21 cellular contexts compared by ENCODE assay signal in genomic region chr5:110996742-110997141, GRCh38.
DNase-seq lines count a peak whose midpoint lies in the region; ATAC-seq, FAIRE-seq and TF ChIP-seq lines count a peak whose summit lies in the region.
"Had no signal": no experiment of that assay in that cellular context is flagged by ENCODE, and none has a peak within 500 bp of the region (broad histone marks: within the 10 kb centered on the region; RNA-seq: fewer than 3 reads in every experiment).

No MANE protein-coding gene starts in this region.

- H3K36me3 ChIP-seq in HEK293 (ENCODE audit: control insufficient read depth in 2 of 2, insufficient read depth in 1 of 2, low read length in 2 of 2) (no peaks in the 10 kb centered on the region), K562 (ENCODE audit: control insufficient read depth, insufficient read depth, low read length) (no peaks in the 10 kb centered on the region)
- H3K36me3 ChIP-seq: BLaER1 treated with 17β-estradiol and CSF1 and Interleukin-3, amounts not matched to agents 10 nM and 100 nM had no signal

- no peak overlapping the region for H3K9ac ChIP-seq in K562 (ENCODE audit: insufficient read depth in 1 of 2, low read depth in 2 of 2, low read length in 2 of 2)
- H3K9ac ChIP-seq: BLaER1 treated with 17β-estradiol and CSF1 and Interleukin-3, amounts not matched to agents 10 nM and 100 nM had no signal

- no peak for TF ChIP-seq EP300 in A549 (IDR thresholded peaks at IDR 0.05)
- TF ChIP-seq EP300 in K562 (IDR thresholded peaks at IDR 0.05; ENCODE audit: low read length): no peak

- no peak for FAIRE-seq in A549 (lab: Jason Lieb, UNC)
- no peak for FAIRE-seq in K562 (lab: Jason Lieb, UNC)
- FAIRE-seq: A204.1, D721Med, G401.6, GM12891, GM19239 had no signal

- intact Hi-C loops in K562 (cut with micrococcal nuclease): no loop called here

- DNase-seq in A549 (ENCODE audit: low read depth in 1 of 2, low spot score in 1 of 2): no peak
- DNase-seq in K562 (ENCODE audit: extremely low read depth in 1 of 4, low spot score in 3 of 4): no peak
- DNase-seq in substantia nigra (lab: John Stamatoyannopoulos, UW): no peak
- no peak for DNase-seq in cerebellar nuclear complex (lab: John Stamatoyannopoulos, UW)
- DNase-seq: 8988T; AML-193; Caco-2; Calu3; CD4-positive, alpha-beta T cell; CD8-positive, alpha-beta T cell; DMS79 treated with DMSO at 0.1 percent for 48 hours; GF-D8 had no signal

- H3K4me1 ChIP-seq in A549 (no peaks in the 10 kb centered on the region), HEK293 (ENCODE audit: control insufficient read depth, insufficient read depth, low read length) (no peaks in the 10 kb centered on the region), K562 (replicated peaks in 1 of 2; ENCODE audit: control insufficient read depth in 2 of 2, insufficient read depth in 2 of 2, low read length in 2 of 2) (no peaks in the 10 kb centered on the region)
- H3K4me1 ChIP-seq: BLaER1 treated with 17β-estradiol and CSF1 and Interleukin-3, amounts not matched to agents 10 nM and 100 nM; Caco-2 had no signal

- CTCF ChIA-PET in A549 (lab: Yijun Ruan, JAX) (no interaction called here), HEK293 (lab: Yijun Ruan, JAX) (no interaction called here), K562 (lab: Yijun Ruan, JAX; ENCODE audit: low intra/inter-chr PET ratio) (no interaction called here)

- TF ChIP-seq POLR2A in A549 (IDR thresholded peaks at IDR 0.05; ENCODE audit: low read length): no peak
- no peak for TF ChIP-seq POLR2A in K562 (conservative IDR thresholded peaks at IDR 0.05)

- no peak overlapping the region for H3K27ac ChIP-seq in A549
- no peak overlapping the region for H3K27ac ChIP-seq in HEK293 (ENCODE audit: extremely low read depth, low read depth, low read length)
- H3K27ac ChIP-seq in K562 (ENCODE audit: extremely low read depth, low read depth, low read length): no peak overlapping the region
- no peak overlapping the region for H3K27ac ChIP-seq in substantia nigra (ENCODE audit: low read depth, low read length, poor library complexity, severe bottlenecking)
- H3K27ac ChIP-seq: BLaER1 treated with 17β-estradiol and CSF1 and Interleukin-3, amounts not matched to agents 10 nM and 100 nM; C4-2B had no signal

- TF ChIP-seq RAD21 in A549 (conservative IDR thresholded peaks at IDR 0.05 in 1 of 2, IDR thresholded peaks at IDR 0.05 in 1 of 2) (no peak), K562 (CRISPR knock-in tag; conservative IDR thresholded peaks at IDR 0.05 in 1 of 2, IDR thresholded peaks at IDR 0.05 in 1 of 2) (no peak)

- no peaks in the 10 kb centered on the region for H3K9me1 ChIP-seq in K562 (ENCODE audit: control insufficient read depth, insufficient read depth, low read length)

- WGBS in A549 (ENCODE audit: missing lambda C conversion rate): 0% methylated on average over 2 of the region's 2 CpGs
- WGBS in K562 (ENCODE audit: insufficient coverage, low coverage, missing lambda C conversion rate): 0% methylated on average over 2 of the region's 2 CpGs

- H2AFZ ChIP-seq in K562 (ENCODE audit: low read depth, low read length): no peak overlapping the region

- H3K27me3 ChIP-seq in K562 (ENCODE audit: control insufficient read depth in 2 of 2, insufficient read depth in 2 of 2, low read length in 2 of 2): no peaks in the 10 kb centered on the region
- H3K27me3 ChIP-seq: BLaER1 treated with 17β-estradiol and CSF1 and Interleukin-3, amounts not matched to agents 10 nM and 100 nM had no signal

- H3K9me3 ChIP-seq in A549 (no peaks in the 10 kb centered on the region), HEK293 (ENCODE audit: control insufficient read depth, insufficient read depth, low read depth, low read length) (no peaks in the 10 kb centered on the region), K562 (replicated peaks; ENCODE audit: control insufficient read depth, insufficient read depth, low read depth, low read length) (no peaks in the 10 kb centered on the region)
- H3K9me3 ChIP-seq: Caco-2 had no signal

- TF ChIP-seq CTCF in A549 (IDR thresholded peaks at IDR 0.05) (no peak), HEK293 (tag by site-specific recombination; IDR thresholded peaks at IDR 0.05) (no peak), K562 (IDR thresholded peaks at IDR 0.05 in 2 of 3, conservative IDR thresholded peaks at IDR 0.05 in 1 of 3; ENCODE audit: insufficient read depth in 2 of 3, low read depth in 1 of 3, low read length in 3 of 3) (no peak)

- H4K20me1 ChIP-seq in K562 (replicated peaks; ENCODE audit: control insufficient read depth, insufficient read depth, low read length): no peaks in the 10 kb centered on the region
- H4K20me1 ChIP-seq: BLaER1 treated with 17β-estradiol and CSF1 and Interleukin-3, amounts not matched to agents 10 nM and 100 nM had no signal

- no peaks in the 10 kb centered on the region for H3K79me2 ChIP-seq in K562 (ENCODE audit: control insufficient read depth, insufficient read depth, low read length)

- in situ Hi-C loops in K562 (cut with MboI): no loop called here

- no peak for ATAC-seq in A549
- ATAC-seq in K562: no peak
- no peak for ATAC-seq in HG03457 (IDR thresholded peaks at IDR 0.05; ENCODE audit: unreplicated experiment)
- ATAC-seq: CD8-positive, alpha-beta T cell had no signal

- H3K4me3 ChIP-seq in A549 (no peak overlapping the region), HEK293 (ENCODE audit: low read depth, low read length) (no peak overlapping the region), K562 (no peak overlapping the region)
- H3K4me3 ChIP-seq: BLaER1 treated with 17β-estradiol and CSF1 and Interleukin-3, amounts not matched to agents 10 nM and 100 nM had no signal

- POLR2A ChIA-PET in A549 (lab: Yijun Ruan, JAX): no interaction called here
- POLR2A ChIA-PET in HEK293 (lab: Yijun Ruan, JAX): no interaction called here
- POLR2A ChIA-PET in K562 (lab: Yijun Ruan, JAX): no interaction called here

- no TSS peak for BruUV-seq in K562 (replicated peaks; lab: Mats Ljungman, UMichigan)

- no peak overlapping the region for H3K4me2 ChIP-seq in A549
- H3K4me2 ChIP-seq in K562 (ENCODE audit: insufficient read depth, low read length): no peak overlapping the region
- H3K4me2 ChIP-seq: BLaER1 treated with 17β-estradiol and CSF1 and Interleukin-3, amounts not matched to agents 10 nM and 100 nM had no signal

TF ChIP-seq in A549, 52 proteins besides CTCF, POLR2A, EP300 and RAD21:
- TF ChIP-seq NFE2L2 (conservative IDR thresholded peaks at IDR 0.05; ENCODE audit: low read length) (no peak), MAFK (IDR thresholded peaks at IDR 0.05; ENCODE audit: partially characterized antibody) (peak; percentile 85)
- TF ChIP-seq, protein P1, sequence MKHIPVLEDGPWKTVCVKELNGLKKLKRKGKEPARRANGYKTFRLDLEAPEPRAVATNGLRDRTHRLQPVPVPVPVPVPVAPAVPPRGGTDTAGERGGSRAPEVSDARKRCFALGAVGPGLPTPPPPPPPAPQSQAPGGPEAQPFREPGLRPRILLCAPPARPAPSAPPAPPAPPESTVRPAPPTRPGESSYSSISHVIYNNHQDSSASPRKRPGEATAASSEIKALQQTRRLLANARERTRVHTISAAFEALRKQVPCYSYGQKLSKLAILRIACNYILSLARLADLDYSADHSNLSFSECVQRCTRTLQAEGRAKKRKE (CRISPR knock-in tag; IDR thresholded peaks at IDR 0.05; ENCODE audit: low read depth): no peak

TF ChIP-seq in HEK293, 187 proteins besides CTCF, POLR2A, EP300 and RAD21:
- TF ChIP-seq ZNF513 (tag by site-specific recombination; IDR thresholded peaks at IDR 0.05) (no peak), ZNF350 (tag by site-specific recombination; IDR thresholded peaks at IDR 0.05) (peak; percentile 47; the same call in 1 of the 2 replicates)

TF ChIP-seq in K562, 482 proteins besides CTCF, POLR2A, EP300 and RAD21:
- TF ChIP-seq BACH1 (tag; IDR thresholded peaks at IDR 0.05) (no peak), CC2D1A (IDR thresholded peaks at IDR 0.05) (no peak), ZNF316 (IDR thresholded peaks at IDR 0.05) (peak; percentile 71), MAFG (tag; conservative IDR thresholded peaks at IDR 0.05) (peak; percentile 51), C11orf30 (IDR thresholded peaks at IDR 0.05; ENCODE audit: low read depth) (peak; percentile 51; the same call in 1 of the 2 replicates), NRF1 (conservative IDR thresholded peaks at IDR 0.05 in 1 of 2, IDR thresholded peaks at IDR 0.05 in 1 of 2) (no peak), MAFF (IDR thresholded peaks at IDR 0.05; ENCODE audit: low read length) (peak; percentile 76), MAFK (IDR thresholded peaks at IDR 0.05; ENCODE audit: low read length) (peak; percentile 84), ZNF140 (CRISPR knock-in tag; IDR thresholded peaks at IDR 0.05) (no peak), ZNF121 (CRISPR knock-in tag; conservative IDR thresholded peaks at IDR 0.05) (no peak)
- TF ChIP-seq, protein P2, sequence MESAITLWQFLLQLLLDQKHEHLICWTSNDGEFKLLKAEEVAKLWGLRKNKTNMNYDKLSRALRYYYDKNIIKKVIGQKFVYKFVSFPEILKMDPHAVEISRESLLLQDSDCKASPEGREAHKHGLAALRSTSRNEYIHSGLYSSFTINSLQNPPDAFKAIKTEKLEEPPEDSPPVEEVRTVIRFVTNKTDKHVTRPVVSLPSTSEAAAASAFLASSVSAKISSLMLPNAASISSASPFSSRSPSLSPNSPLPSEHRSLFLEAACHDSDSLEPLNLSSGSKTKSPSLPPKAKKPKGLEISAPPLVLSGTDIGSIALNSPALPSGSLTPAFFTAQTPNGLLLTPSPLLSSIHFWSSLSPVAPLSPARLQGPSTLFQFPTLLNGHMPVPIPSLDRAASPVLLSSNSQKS (CRISPR knock-in tag; IDR thresholded peaks at IDR 0.05): no peak
